9 cellular contexts compared by ENCODE assay signal in the genomic region with DNA sequence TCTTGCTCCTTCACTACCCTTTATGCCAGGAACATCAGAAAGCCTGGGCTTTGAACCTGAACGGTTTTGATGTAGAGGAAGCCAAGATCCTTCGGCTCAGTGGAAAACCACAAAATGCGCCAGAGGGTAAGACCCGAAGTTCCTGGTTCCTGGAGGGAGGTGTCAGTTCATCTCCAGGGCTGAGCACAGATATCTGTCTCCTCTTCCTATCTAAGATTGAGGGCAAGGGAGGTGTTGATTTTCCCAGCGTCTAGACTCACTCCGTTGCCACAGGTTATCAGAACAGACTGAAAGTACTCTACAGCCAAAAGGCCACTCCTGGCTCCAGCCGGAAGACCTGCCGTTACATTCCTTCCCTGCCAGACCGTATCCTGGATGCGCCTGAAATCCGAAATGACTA. TPM values are rescaled to one million over a fixed set of nuclear protein-coding genes. Genes with fewer than 3 reads are reported as not detected.
DNase-seq lines count a peak whose midpoint lies in the region; ATAC-seq and TF ChIP-seq lines count a peak whose summit lies in the region.
"Had no signal": no experiment of that assay in that cellular context is flagged by ENCODE, and none has a peak within 500 bp of the region (broad histone marks: within the 10 kb centered on the region; RNA-seq: fewer than 3 reads in every experiment).

No MANE protein-coding gene starts in this region.

- peaks cover 61% of the 10 kb centered on the region for H3K36me3 Mint-ChIP-seq in WTC11

- H3K4me3 Mint-ChIP-seq in WTC11: peak overlapping the region; percentile 93

- no peak for ATAC-seq in WTC11
- no peak for ATAC-seq in GM19035 (IDR thresholded peaks at IDR 0.05; ENCODE audit: unreplicated experiment)

- H3K4me3 ChIP-seq in GM12865 (ENCODE audit: low read depth, low read length) (peak overlapping the region; percentile 96), iPS-11a (ENCODE audit: low read depth, low read length) (peak overlapping the region; percentile 87)

- H3K27me3 Mint-ChIP-seq in WTC11 (ENCODE audit: low read depth): no peaks in the 10 kb centered on the region

- peak overlapping the region; percentile 91 for H3K27ac Mint-ChIP-seq in WTC11

- TF ChIP-seq CTCF in GM12865 (IDR thresholded peaks at IDR 0.05; ENCODE audit: insufficient read depth, low read depth, low read length, missing control alignments) (no peak), WTC11 (IDR thresholded peaks at IDR 0.05) (no peak)

- POLR2A ChIA-PET in WTC11 (lab: Charles Lee): interaction anchor here (1.4 to 2.2 kb wide), 4 partner anchors 8 to 285 kb away, joined by 5 to 17 read pairs (median 14); a partner anchor contains a TSS

- DNase-seq in A172 (ENCODE audit: low spot score): peak; percentile 37
- no peak for DNase-seq in GM12865 (ENCODE audit: low read depth)
- DNase-seq in WTC11 (ENCODE audit: low spot score): no peak
- DNase-seq in NCI-H510A (lab: John Stamatoyannopoulos, UW): no peak
- no peak for DNase-seq in SW480 (ENCODE audit: low spot score)
- no peak for DNase-seq in COR-L47 (lab: John Stamatoyannopoulos, UW)
- DNase-seq: T-helper 9 cell had no signal

- H3K9me3 Mint-ChIP-seq in WTC11: no peaks in the 10 kb centered on the region

- CTCF ChIA-PET in WTC11 (lab: Charles Lee): interaction anchor here (1.4 to 2.8 kb wide), 4 partner anchors 43 to 74 kb away, joined by 3 to 25 read pairs (median 11); a partner anchor contains a TSS

- peaks cover 29% of the 10 kb centered on the region for H3K4me1 Mint-ChIP-seq in WTC11

TF ChIP-seq in WTC11, 78 proteins besides CTCF, POLR2A, EP300 and RAD21:
- no peak for TF ChIP-seq CBFB (CRISPR knock-in tag; IDR thresholded peaks at IDR 0.05; ENCODE audit: low read depth)
- no peak for TF ChIP-seq SP1 (CRISPR knock-in tag; conservative IDR thresholded peaks at IDR 0.05)
- TF ChIP-seq, protein P1, sequence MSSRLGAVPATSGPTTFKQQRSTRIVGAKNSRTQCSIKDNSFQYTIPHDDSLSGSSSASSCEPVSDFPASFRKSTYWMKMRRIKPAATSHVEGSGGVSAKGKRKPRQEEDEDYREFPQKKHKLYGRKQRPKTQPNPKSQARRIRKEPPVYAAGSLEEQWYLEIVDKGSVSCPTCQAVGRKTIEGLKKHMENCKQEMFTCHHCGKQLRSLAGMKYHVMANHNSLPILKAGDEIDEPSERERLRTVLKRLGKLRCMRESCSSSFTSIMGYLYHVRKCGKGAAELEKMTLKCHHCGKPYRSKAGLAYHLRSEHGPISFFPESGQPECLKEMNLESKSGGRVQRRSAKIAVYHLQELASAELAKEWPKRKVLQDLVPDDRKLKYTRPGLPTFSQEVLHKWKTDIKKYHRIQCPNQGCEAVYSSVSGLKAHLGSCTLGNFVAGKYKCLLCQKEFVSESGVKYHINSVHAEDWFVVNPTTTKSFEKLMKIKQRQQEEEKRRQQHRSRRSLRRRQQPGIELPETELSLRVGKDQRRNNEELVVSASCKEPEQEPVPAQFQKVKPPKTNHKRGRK (CRISPR knock-in tag; IDR thresholded peaks at IDR 0.05; ENCODE audit: borderline replicate concordance): no peak
- TF ChIP-seq, protein P2, sequence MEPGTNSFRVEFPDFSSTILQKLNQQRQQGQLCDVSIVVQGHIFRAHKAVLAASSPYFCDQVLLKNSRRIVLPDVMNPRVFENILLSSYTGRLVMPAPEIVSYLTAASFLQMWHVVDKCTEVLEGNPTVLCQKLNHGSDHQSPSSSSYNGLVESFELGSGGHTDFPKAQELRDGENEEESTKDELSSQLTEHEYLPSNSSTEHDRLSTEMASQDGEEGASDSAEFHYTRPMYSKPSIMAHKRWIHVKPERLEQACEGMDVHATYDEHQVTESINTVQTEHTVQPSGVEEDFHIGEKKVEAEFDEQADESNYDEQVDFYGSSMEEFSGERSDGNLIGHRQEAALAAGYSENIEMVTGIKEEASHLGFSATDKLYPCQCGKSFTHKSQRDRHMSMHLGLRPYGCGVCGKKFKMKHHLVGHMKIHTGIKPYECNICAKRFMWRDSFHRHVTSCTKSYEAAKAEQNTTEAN (CRISPR knock-in tag; IDR thresholded peaks at IDR 0.05): no peak

RNA-seq across cellular contexts. Expression of a gene that starts 0.9 kb away (rescaled TPM):
- total RNA-seq in A172 (2014; rRNA removed; shearing (Covaris generic)): 190 and 245 TPM in 2 replicates
- 246 to 280 TPM (median 265 TPM) in 3 replicates for total RNA-seq in WTC11 (2021)

RNA-seq across cellular contexts. Expression of a gene that starts 8.1 kb away (rescaled TPM):
- total RNA-seq in A172 (2014; rRNA removed; shearing (Covaris generic)): 101 and 103 TPM in 2 replicates
- 22.6 to 26.6 TPM (median 24.1 TPM) in 3 replicates for total RNA-seq in WTC11 (2021)

RNA-seq across cellular contexts. Expression of a gene that starts 22.1 kb away (rescaled TPM):
- not detected in 2 replicates for total RNA-seq in A172 (2014; rRNA removed; shearing (Covaris generic))
- total RNA-seq in WTC11 (2021): 0.15 to 0.44 TPM (median 0.21 TPM) in 3 replicates

RNA-seq across cellular contexts. Expression of a gene that starts 29.9 kb away (rescaled TPM):
- 76.1 and 80.9 TPM in 2 replicates for total RNA-seq in A172 (2014; rRNA removed; shearing (Covaris generic))
- 17.7 to 19.5 TPM (median 18.0 TPM) in 3 replicates for total RNA-seq in WTC11 (2021)

RNA-seq across cellular contexts. Expression of a gene that starts 30.0 kb away (rescaled TPM):
- total RNA-seq in A172 (2014; rRNA removed; shearing (Covaris generic)): 6.6 and 9.7 TPM in 2 replicates
- total RNA-seq in WTC11 (2021): 20.2 to 28.4 TPM (median 21.5 TPM) in 3 replicates
